In the genomic region with DNA sequence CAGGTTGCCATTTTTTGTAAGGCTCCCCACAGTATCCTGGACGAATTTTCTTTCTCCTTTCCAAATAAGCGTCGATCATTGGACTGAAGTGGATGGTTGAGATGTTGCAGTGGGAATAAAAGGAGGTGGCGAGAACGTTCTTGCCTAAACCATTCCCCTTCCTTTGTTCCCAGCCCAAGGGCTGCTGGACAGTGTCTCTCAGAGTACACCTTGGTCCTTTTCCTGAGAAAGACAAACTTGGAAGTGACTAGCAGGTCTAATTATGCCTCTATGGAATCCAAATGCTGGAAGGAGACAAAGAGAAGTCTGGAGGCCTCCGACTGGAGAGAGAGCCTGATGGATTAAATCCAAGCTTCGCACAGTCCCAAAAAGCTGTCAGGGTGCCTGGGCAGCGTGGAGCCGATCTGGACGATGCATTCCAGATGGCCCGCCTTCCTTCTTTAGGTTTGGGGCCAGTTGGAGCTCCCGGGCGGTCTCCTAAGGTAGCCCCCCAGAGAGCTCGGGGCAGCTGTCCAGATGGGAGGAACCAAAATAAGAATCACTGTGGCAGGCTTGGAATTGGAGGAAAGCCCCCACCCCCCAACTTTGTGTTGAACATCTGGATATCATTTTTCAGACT, we compare ENCODE assay signal across 16 cellular contexts. TPM values are rescaled to one million over a fixed set of nuclear protein-coding genes. Genes with fewer than 3 reads are reported as not detected.
DNase-seq lines count a peak whose midpoint lies in the region; ATAC-seq, FAIRE-seq and TF ChIP-seq lines count a peak whose summit lies in the region.
"Had no signal": no experiment of that assay in that cellular context is flagged by ENCODE, and none has a peak within 500 bp of the region (broad histone marks: within the 10 kb centered on the region; RNA-seq: fewer than 3 reads in every experiment).

No MANE protein-coding gene starts in this region.

- intact Hi-C loops in Right ventricle myocardium superior (cut with DNase I) (no loop called here), left cardiac atrium (cut with DNase I) (no loop called here), ovary (cut with DNase I) (no loop called here), CD14-positive monocyte (cut with micrococcal nuclease) (no loop called here)

- H3K4me3 ChIP-seq in right atrium auricular region (no peak overlapping the region), ovary (no peak overlapping the region)
- H3K4me3 ChIP-seq: GM23338 had no signal

- H3K27me3 Mint-ChIP-seq in CD14-positive monocyte (ENCODE audit: low read depth in 3 of 3) = peaks cover 3 to 5% (median 4%) of the 10 kb centered on the region in 3 donors

- FAIRE-seq in GM12892 (lab: Jason Lieb, UNC) = no peak
- FAIRE-seq: RCC 7860 had no signal

- H3K27ac ChIP-seq in right atrium auricular region (peak overlapping the region in 1 of 2 donors; percentile 19), ovary (peak overlapping the region in 1 of 2 donors; percentile 66)

- no peak overlapping the region for H3K27ac Mint-ChIP-seq in CD14-positive monocyte
- H3K27ac Mint-ChIP-seq: activated CD4-positive, alpha-beta memory T cell treated with anti-CD3 and anti-CD28 coated beads for 36 hours; CD4-positive, CD25-positive, alpha-beta regulatory T cell; GM23338; natural killer cell treated with Interleukin-12 subunit alpha and Interleukin-12 subunit beta and Interleukin-15 and Interleukin-18, amount 100 ng/mL, for 72 hours had no signal

- H3K36me3 Mint-ChIP-seq in CD14-positive monocyte = no peaks in the 10 kb centered on the region
- H3K36me3 Mint-ChIP-seq: activated CD4-positive, alpha-beta memory T cell treated with anti-CD3 and anti-CD28 coated beads for 36 hours; CD4-positive, CD25-positive, alpha-beta regulatory T cell; natural killer cell treated with Interleukin-12 subunit alpha and Interleukin-12 subunit beta and Interleukin-15 and Interleukin-18, amount 100 ng/mL, for 72 hours had no signal

- peak; percentile 87 for ATAC-seq in Right ventricle myocardium superior (ENCODE audit: poor library complexity)
- peak; percentile 81 to 86 for ATAC-seq in left cardiac atrium
- ATAC-seq: GM23338; natural killer cell treated with Interleukin-12 subunit alpha and Interleukin-12 subunit beta and Interleukin-15 and Interleukin-18, amount 100 ng/mL, for 72 hours had no signal

- no peaks in the 10 kb centered on the region for H3K27me3 ChIP-seq in right atrium auricular region
- H3K27me3 ChIP-seq in ovary = no peaks in the 10 kb centered on the region

- H3K9me3 Mint-ChIP-seq in CD14-positive monocyte = no peaks in the 10 kb centered on the region
- H3K9me3 Mint-ChIP-seq: activated CD4-positive, alpha-beta memory T cell treated with anti-CD3 and anti-CD28 coated beads for 36 hours; GM23338; natural killer cell treated with Interleukin-12 subunit alpha and Interleukin-12 subunit beta and Interleukin-15 and Interleukin-18, amount 100 ng/mL, for 72 hours had no signal

- no peaks in the 10 kb centered on the region for H3K4me1 Mint-ChIP-seq in CD14-positive monocyte
- H3K4me1 Mint-ChIP-seq: CD4-positive, CD25-positive, alpha-beta regulatory T cell had no signal

- H3K4me1 ChIP-seq in right atrium auricular region = peaks cover 0 to 30% of the 10 kb centered on the region in 2 donors
- H3K4me1 ChIP-seq in ovary (ENCODE audit: insufficient read depth) = peaks cover 10% of the 10 kb centered on the region

- TF ChIP-seq POLR2A in ovary (IDR thresholded peaks at IDR 0.05) (no peak), GM12892 (IDR thresholded peaks at IDR 0.05; ENCODE audit: low read depth, low read length) (no peak)

- TF ChIP-seq EP300 in ovary (IDR thresholded peaks at IDR 0.05) = no peak

- no peak for TF ChIP-seq CTCF in right atrium auricular region (IDR thresholded peaks at IDR 0.05)
- TF ChIP-seq CTCF in ovary (IDR thresholded peaks at IDR 0.05) = no peak
- no peak for TF ChIP-seq CTCF in CD14-positive monocyte (IDR thresholded peaks at IDR 0.05)

- H3K9me3 ChIP-seq in right atrium auricular region (no peaks in the 10 kb centered on the region), ovary (no peaks in the 10 kb centered on the region)

- H3K4me3 Mint-ChIP-seq in CD14-positive monocyte = no peak overlapping the region
- H3K4me3 Mint-ChIP-seq: activated CD4-positive, alpha-beta memory T cell treated with anti-CD3 and anti-CD28 coated beads for 36 hours; CD4-positive, CD25-positive, alpha-beta regulatory T cell; GM23338; natural killer cell treated with Interleukin-12 subunit alpha and Interleukin-12 subunit beta and Interleukin-15 and Interleukin-18, amount 100 ng/mL, for 72 hours had no signal

- H3K36me3 ChIP-seq in right atrium auricular region (no peaks in the 10 kb centered on the region), ovary (no peaks in the 10 kb centered on the region)

- WGBS in ovary, 3 donors = 13 to 19% (median 15%) methylated on average over 14 of the region's 14 CpGs

- DNase-seq in Right ventricle myocardium superior (peak; percentile 87), right atrium auricular region (ENCODE audit: low spot score) (no peak), left cardiac atrium (peak; percentile 55), ovary (peak; percentile 89 to 94 (median 93)), activated gamma-delta T cell (lab: John Stamatoyannopoulos, UW) (no peak), GM12892 (ENCODE audit: insufficient read length) (no peak), NCI-H1694 (lab: John Stamatoyannopoulos, UW) (no peak), CD14-positive monocyte (ENCODE audit: low spot score) (no peak)
- DNase-seq: activated CD4-positive, alpha-beta memory T cell treated with anti-CD3 and anti-CD28 coated beads for 36 hours; CD4-positive, CD25-positive, alpha-beta regulatory T cell; cortex of kidney; NCI-H510A; SW 1271 had no signal

RNA-seq across cellular contexts. Expression of a gene that starts 32.9 kb away (rescaled TPM):
- total RNA-seq in Right ventricle myocardium superior (16.5 TPM), right atrium auricular region (10 to 100 TPM; 22.6 to 25.4 TPM), left cardiac atrium (10 to 100 TPM; 19.1 to 29.0 TPM), ovary (10 to 100 TPM; 32.6 to 67.3 (median 53.9) TPM)
- polyA plus RNA-seq in ovary (10 to 100 TPM; 19.8 to 24.2 TPM), CD14-positive monocyte (1 to 10 TPM; 2.3 to 2.8 TPM)
- polyA plus RNA-seq in GM12892 (2012; ENCODE audit: missing spikeins) = 4.0 TPM

RNA-seq across cellular contexts. Expression of a gene that starts 49.1 kb away (rescaled TPM):
- total RNA-seq in Right ventricle myocardium superior (19.1 TPM), right atrium auricular region (10 to 100 TPM; 18.3 to 19.4 TPM), left cardiac atrium (10 to 100 TPM; 13.9 to 15.3 TPM), ovary (10 to 100 TPM; 11.0 to 20.1 (median 15.3) TPM)
- polyA plus RNA-seq in ovary (10 to 100 TPM; 11.4 to 13.4 TPM), CD14-positive monocyte (10 to 100 TPM; 16.4 to 16.5 TPM)
- polyA plus RNA-seq in GM12892 (2012; ENCODE audit: missing spikeins) = 10.1 TPM

RNA-seq across cellular contexts. Expression of a gene that starts 49.3 kb away (rescaled TPM):
- 8.9 TPM for total RNA-seq in Right ventricle myocardium superior
- 10 to 100 TPM in 1 of 2 donors, 1 to 10 TPM in 1; 5.3 to 11.6 TPM for total RNA-seq in right atrium auricular region
- total RNA-seq in left cardiac atrium = 10 to 100 TPM; 11.7 to 16.5 TPM
- total RNA-seq in ovary = 10 to 100 TPM; 12.3 to 20.4 (median 16.2) TPM
- 10 to 100 TPM in 1 of 2 donors, 1 to 10 TPM in 1; 8.1 to 20.8 TPM for polyA plus RNA-seq in ovary
- 27.4 TPM for polyA plus RNA-seq in GM12892 (2012; ENCODE audit: missing spikeins)
- 10 to 100 TPM; 33.2 to 36.0 TPM for polyA plus RNA-seq in CD14-positive monocyte

Comparison
In these comparisons a context has a peak if more than half of its experiments do, and no peak if none do; other contexts are left out.
1. DNase-seq: peak in Right ventricle myocardium superior (single experiment), left cardiac atrium (single experiment) and ovary (5 of 5); none in right atrium auricular region (single experiment), activated gamma-delta T cell (single experiment), GM12892 (single experiment), NCI-H1694 (single experiment) and CD14-positive monocyte (single experiment).